ENCODE assay signal across 1 cellular context in genomic region chr16:79950932-79951719, GRCh38.
TF ChIP-seq lines count a peak whose summit lies in the region.

No MANE protein-coding gene starts in this region.

TF ChIP-seq in K562, 482 proteins besides CTCF, POLR2A, EP300 and RAD21 (continued from another document and continues in another):
- TF ChIP-seq HBP1 (CRISPR knock-in tag; IDR thresholded peaks at IDR 0.05) = 0 out of 2 replicates have a peak, but pooled peaks have one; percentile 17
- no peak for TF ChIP-seq POU5F1 (IDR thresholded peaks at IDR 0.05; ENCODE audit: borderline replicate concordance, low read depth, low read length, partially characterized antibody)
- no peak for TF ChIP-seq ZNF75A (CRISPR knock-in tag; IDR thresholded peaks at IDR 0.05)
- TF ChIP-seq XRCC4 (IDR thresholded peaks at IDR 0.05; ENCODE audit: extremely low read depth, insufficient read depth, insufficient read length) = no peak
- no peak for TF ChIP-seq E2F5 (CRISPR knock-in tag; IDR thresholded peaks at IDR 0.05)
- TF ChIP-seq RBBP5 (IDR thresholded peaks at IDR 0.05; ENCODE audit: borderline replicate concordance, insufficient read depth, low read length, poor library complexity, severe bottlenecking) = no peak
- TF ChIP-seq ZNF431 (CRISPR knock-in tag; IDR thresholded peaks at IDR 0.05) = no peak
- no peak for TF ChIP-seq POLR3A (IDR thresholded peaks at IDR 0.05; ENCODE audit: borderline replicate concordance, extremely low read depth, insufficient read depth, insufficient read length)
- TF ChIP-seq MTA3 (IDR thresholded peaks at IDR 0.05; ENCODE audit: borderline replicate concordance) = no peak
- no peak for TF ChIP-seq HINFP (tag; conservative IDR thresholded peaks at IDR 0.05; ENCODE audit: low read depth)
- peak; percentile 33; the same call in 1 of the 2 replicates for TF ChIP-seq NR2C1 (IDR thresholded peaks at IDR 0.05)
- peak; percentile 76 for TF ChIP-seq NR2C1 (tag; IDR thresholded peaks at IDR 0.05)
- no peak for TF ChIP-seq ZNF57 (CRISPR knock-in tag; IDR thresholded peaks at IDR 0.05)
- TF ChIP-seq ESRRA (IDR thresholded peaks at IDR 0.05; ENCODE audit: borderline replicate concordance, low read depth) = peak; percentile 93
- no peak for TF ChIP-seq NEUROD1 (IDR thresholded peaks at IDR 0.05; ENCODE audit: borderline replicate concordance, low read depth, low read length, partially characterized antibody)
- TF ChIP-seq FIP1L1 (IDR thresholded peaks at IDR 0.05; ENCODE audit: low read depth, low read length, poor library complexity, severe bottlenecking) = no peak
- TF ChIP-seq ZBTB8A (IDR thresholded peaks at IDR 0.05; ENCODE audit: partially characterized antibody) = no peak
- TF ChIP-seq NFRKB (IDR thresholded peaks at IDR 0.05; ENCODE audit: low read depth) = no peak
- no peak for TF ChIP-seq CAMTA2 (CRISPR knock-in tag; conservative IDR thresholded peaks at IDR 0.05)
- TF ChIP-seq ZBTB17 (CRISPR knock-in tag; IDR thresholded peaks at IDR 0.05) = no peak
- no peak for TF ChIP-seq HSF4 (CRISPR knock-in tag; IDR thresholded peaks at IDR 0.05; ENCODE audit: borderline replicate concordance)
- peak; percentile 59; the same call in 1 of the 2 replicates for TF ChIP-seq ELF1 (tag; IDR thresholded peaks at IDR 0.05)
- no peak for TF ChIP-seq STAG1 (CRISPR knock-in tag; IDR thresholded peaks at IDR 0.05; ENCODE audit: borderline replicate concordance)
- TF ChIP-seq ZNF644 (tag; IDR thresholded peaks at IDR 0.05; ENCODE audit: low read depth) = peak; percentile 61; the same call in 1 of the 2 replicates
- TF ChIP-seq SRSF7 (optimal IDR thresholded peaks at IDR 0.05; ENCODE audit: low read depth, low read length) = no peak
- TF ChIP-seq NR3C1 (CRISPR knock-in tag; IDR thresholded peaks at IDR 0.05) = no peak
- TF ChIP-seq GTF2A2 (tag; IDR thresholded peaks at IDR 0.05) = no peak
- TF ChIP-seq ZNF143 (CRISPR knock-in tag; IDR thresholded peaks at IDR 0.05) = no peak
- TF ChIP-seq ZFP1 (CRISPR knock-in tag; IDR thresholded peaks at IDR 0.05) = no peak
- 0 out of 2 replicates have a peak, but pooled peaks have one; percentile 48 for TF ChIP-seq ERF (CRISPR knock-in tag; IDR thresholded peaks at IDR 0.05)
- TF ChIP-seq PBX2 (CRISPR knock-in tag; IDR thresholded peaks at IDR 0.05; ENCODE audit: low read depth) = no peak
- no peak for TF ChIP-seq PBX2 (tag; conservative IDR thresholded peaks at IDR 0.05; ENCODE audit: low read depth)
- TF ChIP-seq RREB1 (CRISPR knock-in tag; IDR thresholded peaks at IDR 0.05) = no peak
- no peak for TF ChIP-seq THAP12 (CRISPR knock-in tag; IDR thresholded peaks at IDR 0.05)
- TF ChIP-seq HDAC6 (IDR thresholded peaks at IDR 0.05; ENCODE audit: low read depth, low read length) = no peak
- no peak for TF ChIP-seq ZNF3 (CRISPR knock-in tag; IDR thresholded peaks at IDR 0.05)
- TF ChIP-seq ZNF609 (CRISPR knock-in tag; IDR thresholded peaks at IDR 0.05; ENCODE audit: borderline replicate concordance) = no peak
- TF ChIP-seq ZNF134 (CRISPR knock-in tag; conservative IDR thresholded peaks at IDR 0.05) = no peak
- no peak for TF ChIP-seq FOXP4 (CRISPR knock-in tag; IDR thresholded peaks at IDR 0.05; ENCODE audit: borderline replicate concordance)
